In genomic region chrX:40105016-40105790, GRCh38 we compare ENCODE assay signal across 8 cellular contexts. TPM values are rescaled to one million over a fixed set of nuclear protein-coding genes. Genes with fewer than 3 reads are reported as not detected.
DNase-seq lines count a peak whose midpoint lies in the region; ATAC-seq and TF ChIP-seq lines count a peak whose summit lies in the region.

No MANE protein-coding gene starts in this region.

- H3K4me3 ChIP-seq in esophagus muscularis mucosa (peak overlapping the region; percentile 59 to 81 (median 68)), neural cell (ENCODE audit: low read length) (peak overlapping the region; percentile 66)

- DNase-seq in NCI-H524 (lab: John Stamatoyannopoulos, UW) (peak; percentile 19 to 54), NCI-H524 treated with DMSO at 0.1 percent for 48 hours (lab: John Stamatoyannopoulos, UW) (no peak), UCSD-AML1 (lab: John Stamatoyannopoulos, UW; ENCODE audit: unreplicated experiment) (peak; percentile 43), esophagus muscularis mucosa (ENCODE audit: extremely low spot score) (no peak), NCI-H510A (lab: John Stamatoyannopoulos, UW) (no peak)
- DNase-seq in effector CD4-positive, alpha-beta T cell = no peak

- TF ChIP-seq RAD21 in neural cell (conservative IDR thresholded peaks at IDR 0.05) = no peak

- TF ChIP-seq CTCF in esophagus muscularis mucosa (IDR thresholded peaks at IDR 0.05) = no peak
- TF ChIP-seq CTCF in neural cell (IDR thresholded peaks at IDR 0.05; ENCODE audit: poor library complexity, severe bottlenecking) = no peak

- H3K27ac ChIP-seq in esophagus muscularis mucosa (replicated peaks in 1 of 4) (peak overlapping the region; percentile 83 to 98 (median 96)), neural cell (ENCODE audit: low read length) (peak overlapping the region; percentile 79)

- no peaks in the 10 kb centered on the region for H3K79me2 ChIP-seq in neural cell (replicated peaks; ENCODE audit: insufficient read depth, low read length)

- 0% methylated on average over 9 of the region's 85 CpGs for WGBS in esophagus muscularis mucosa

- no peaks in the 10 kb centered on the region for H4K20me1 ChIP-seq in neural cell (ENCODE audit: insufficient read depth)

- peaks cover 29 to 85% (median 40%) of the 10 kb centered on the region in 4 donors for H3K4me1 ChIP-seq in esophagus muscularis mucosa

- peak overlapping the region; percentile 74 for H3K9ac ChIP-seq in neural cell (ENCODE audit: low read length)

- H3K27me3 ChIP-seq in esophagus muscularis mucosa (peaks cover 0 to 19% (median 4%) of the 10 kb centered on the region in 4 donors), neural cell (ENCODE audit: insufficient read depth, low read depth, low read length) (no peaks in the 10 kb centered on the region)

- ATAC-seq in HG02973 (IDR thresholded peaks at IDR 0.05; ENCODE audit: unreplicated experiment) = peak; percentile 43

- H3K36me3 ChIP-seq in esophagus muscularis mucosa (no peaks in the 10 kb centered on the region), neural cell (ENCODE audit: insufficient read depth, low read length) (no peaks in the 10 kb centered on the region)

- intact Hi-C loops in esophagus muscularis mucosa (cut with DNase I) = loop anchor here (5.0 kb wide), 1 partner anchor 47 kb away; no protein-coding TSS in a partner anchor

- H3K9me2 ChIP-seq in neural cell (ENCODE audit: insufficient read depth, low read length) = no peaks in the 10 kb centered on the region

- TF ChIP-seq POLR2A in esophagus muscularis mucosa (IDR thresholded peaks at IDR 0.05; ENCODE audit: low read depth) = no peak

- TF ChIP-seq EP300 in esophagus muscularis mucosa (IDR thresholded peaks at IDR 0.05) = no peak
- peak; percentile 14 for TF ChIP-seq EP300 in neural cell (conservative IDR thresholded peaks at IDR 0.05; ENCODE audit: poor library complexity, severe bottlenecking)

- H2AFZ ChIP-seq in neural cell (ENCODE audit: low read depth, low read length) = no peak overlapping the region

- H3F3A ChIP-seq in neural cell (ENCODE audit: insufficient read depth, low read length, poor library complexity, severe bottlenecking) = no peaks in the 10 kb centered on the region

- peak overlapping the region; percentile 30 for H3K4me2 ChIP-seq in neural cell (ENCODE audit: low read length)

- H3K9me3 ChIP-seq in esophagus muscularis mucosa = no peaks in the 10 kb centered on the region
- H3K9me3 ChIP-seq in neural cell (ENCODE audit: low read length) = no peaks in the 10 kb centered on the region

TF ChIP-seq in neural cell, 6 proteins besides CTCF, POLR2A, EP300 and RAD21:
- TF ChIP-seq SMC3 (conservative IDR thresholded peaks at IDR 0.05; ENCODE audit: poor library complexity) = no peak
- TF ChIP-seq MXI1 (conservative IDR thresholded peaks at IDR 0.05; ENCODE audit: poor library complexity, severe bottlenecking) = no peak
- TF ChIP-seq TAF1 (IDR thresholded peaks at IDR 0.05; ENCODE audit: low read depth) = no peak
- TF ChIP-seq, protein P1, sequence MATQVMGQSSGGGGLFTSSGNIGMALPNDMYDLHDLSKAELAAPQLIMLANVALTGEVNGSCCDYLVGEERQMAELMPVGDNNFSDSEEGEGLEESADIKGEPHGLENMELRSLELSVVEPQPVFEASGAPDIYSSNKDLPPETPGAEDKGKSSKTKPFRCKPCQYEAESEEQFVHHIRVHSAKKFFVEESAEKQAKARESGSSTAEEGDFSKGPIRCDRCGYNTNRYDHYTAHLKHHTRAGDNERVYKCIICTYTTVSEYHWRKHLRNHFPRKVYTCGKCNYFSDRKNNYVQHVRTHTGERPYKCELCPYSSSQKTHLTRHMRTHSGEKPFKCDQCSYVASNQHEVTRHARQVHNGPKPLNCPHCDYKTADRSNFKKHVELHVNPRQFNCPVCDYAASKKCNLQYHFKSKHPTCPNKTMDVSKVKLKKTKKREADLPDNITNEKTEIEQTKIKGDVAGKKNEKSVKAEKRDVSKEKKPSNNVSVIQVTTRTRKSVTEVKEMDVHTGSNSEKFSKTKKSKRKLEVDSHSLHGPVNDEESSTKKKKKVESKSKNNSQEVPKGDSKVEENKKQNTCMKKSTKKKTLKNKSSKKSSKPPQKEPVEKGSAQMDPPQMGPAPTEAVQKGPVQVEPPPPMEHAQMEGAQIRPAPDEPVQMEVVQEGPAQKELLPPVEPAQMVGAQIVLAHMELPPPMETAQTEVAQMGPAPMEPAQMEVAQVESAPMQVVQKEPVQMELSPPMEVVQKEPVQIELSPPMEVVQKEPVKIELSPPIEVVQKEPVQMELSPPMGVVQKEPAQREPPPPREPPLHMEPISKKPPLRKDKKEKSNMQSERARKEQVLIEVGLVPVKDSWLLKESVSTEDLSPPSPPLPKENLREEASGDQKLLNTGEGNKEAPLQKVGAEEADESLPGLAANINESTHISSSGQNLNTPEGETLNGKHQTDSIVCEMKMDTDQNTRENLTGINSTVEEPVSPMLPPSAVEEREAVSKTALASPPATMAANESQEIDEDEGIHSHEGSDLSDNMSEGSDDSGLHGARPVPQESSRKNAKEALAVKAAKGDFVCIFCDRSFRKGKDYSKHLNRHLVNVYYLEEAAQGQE (IDR thresholded peaks at IDR 0.05; ENCODE audit: borderline replicate concordance) = no peak
- TF ChIP-seq POLR2AphosphoS5 (IDR thresholded peaks at IDR 0.05) = no peak
- TF ChIP-seq EZH2 (IDR thresholded peaks at IDR 0.05; ENCODE audit: borderline replicate concordance, insufficient read depth, low read length, poor library complexity, severe bottlenecking) = no peak

RNA-seq across cellular contexts. Expression of gene BCOR, which starts 7.4 kb away (rescaled TPM):
- total RNA-seq in esophagus muscularis mucosa = 10 to 100 TPM; 19.9 to 32.5 (median 26.0) TPM
- 18.0 and 23.7 TPM in 2 replicates for polyA plus RNA-seq in neural cell
- polyA minus RNA-seq in neural cell = 49.7 and 72.6 TPM in 2 replicates

Comparison
In these comparisons a context has a peak if more than half of its experiments do, and no peak if none do; other contexts are left out.
1. DNase-seq: peak in NCI-H524 (2 of 2) and UCSD-AML1 (single experiment); none in NCI-H524 treated with DMSO at 0.1 percent for 48 hours (single experiment), esophagus muscularis mucosa (single experiment), effector CD4-positive, alpha-beta T cell (single experiment) and NCI-H510A (single experiment).